8 cellular contexts compared by ENCODE assay signal in the genomic region with DNA sequence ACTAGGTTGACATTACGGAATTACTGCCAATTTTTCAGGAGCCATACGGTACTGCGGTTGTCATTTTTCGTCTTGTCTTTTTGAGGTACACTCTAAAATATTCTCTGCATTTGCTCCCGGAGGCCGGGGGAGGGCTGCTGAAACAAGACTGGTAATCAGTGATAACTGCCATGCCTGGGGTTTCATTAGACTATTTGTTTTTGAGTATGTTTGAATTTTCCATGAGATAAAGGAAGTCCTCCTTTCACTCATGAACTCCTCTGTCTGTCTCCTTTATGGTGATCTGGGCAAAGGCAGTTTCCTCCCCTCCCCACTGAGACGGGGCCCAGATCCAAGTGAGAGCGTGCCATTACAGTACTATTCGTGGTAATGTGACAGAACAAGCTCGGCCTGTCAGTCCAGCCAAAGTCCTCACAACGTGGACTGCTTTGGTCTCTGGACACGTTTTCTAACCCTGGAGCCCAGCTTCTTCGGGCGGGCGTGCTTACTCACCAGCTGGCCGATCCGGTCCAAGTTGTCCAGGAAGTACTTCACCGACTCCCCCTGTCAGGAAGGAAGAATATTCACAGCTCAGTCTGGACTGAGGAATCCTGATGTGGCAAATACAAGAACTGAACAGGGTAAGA. TPM values are rescaled to one million over a fixed set of nuclear protein-coding genes. Genes with fewer than 3 reads are reported as not detected.
DNase-seq lines count a peak whose midpoint lies in the region; ATAC-seq and TF ChIP-seq lines count a peak whose summit lies in the region.

No MANE protein-coding gene starts in this region.

- H4K5ac ChIP-seq in mesendoderm (ENCODE audit: low read length): no peak overlapping the region

- H2BK120ac ChIP-seq in mesenchymal stem cell (ENCODE audit: low read depth, low read length) (no peak overlapping the region), mesendoderm (ENCODE audit: low read depth, low read length) (no peak overlapping the region)

- H3K4ac ChIP-seq in mesenchymal stem cell (ENCODE audit: low read depth in 1 of 2, low read length in 2 of 2): no peak overlapping the region
- no peak overlapping the region for H3K4ac ChIP-seq in mesendoderm (ENCODE audit: low read depth, low read length)

- POLR2A ChIA-PET in MCF 10A (lab: Yijun Ruan, JAX): interaction anchor here (0.6 kb wide), 1 partner anchor 28 kb away, joined by 3 read pairs; no protein-coding TSS in a partner anchor

- TF ChIP-seq POLR2A in breast epithelium (IDR thresholded peaks at IDR 0.05): no peak

- H2BK5ac ChIP-seq in mesenchymal stem cell (ENCODE audit: low read depth, low read length, poor library complexity, severe bottlenecking): no peak overlapping the region
- H2BK5ac ChIP-seq in mesendoderm (ENCODE audit: low read length): no peak overlapping the region

- no peaks in the 10 kb centered on the region for H3K9me3 Mint-ChIP-seq in MCF 10A (ENCODE audit: unreplicated experiment)

- H3K4me1 ChIP-seq in breast epithelium (no peaks in the 10 kb centered on the region), colonic mucosa (no peaks in the 10 kb centered on the region), mesenchymal stem cell (ENCODE audit: control insufficient read depth, insufficient read depth, low read depth, low read length) (peaks cover 21% of the 10 kb centered on the region), aorta (ENCODE audit: control insufficient read depth in 1 of 2, insufficient read depth in 2 of 2, low read length in 2 of 2) (no peaks in the 10 kb centered on the region), mesendoderm (ENCODE audit: control insufficient read depth, low read depth, low read length) (peaks cover 3% of the 10 kb centered on the region), SJCRH30 (no peaks in the 10 kb centered on the region)

- H3K27ac ChIP-seq in breast epithelium (peak overlapping the region; percentile 4 to 49), colonic mucosa (peak overlapping the region; percentile 49), mesenchymal stem cell (ENCODE audit: low read length, poor library complexity, severe bottlenecking) (no peak overlapping the region), aorta (ENCODE audit: low read depth in 1 of 2, low read length in 2 of 2) (no peak overlapping the region), mesendoderm (ENCODE audit: low read depth, low read length) (no peak overlapping the region), SJCRH30 (no peak overlapping the region)

- H2BK12ac ChIP-seq in mesenchymal stem cell (ENCODE audit: low read length in 2 of 2): no peak overlapping the region

- H3K14ac ChIP-seq in mesenchymal stem cell (ENCODE audit: low read length in 2 of 2): no peak overlapping the region

- H3K4me1 Mint-ChIP-seq in MCF 10A (ENCODE audit: insufficient read depth, unreplicated experiment): no peaks in the 10 kb centered on the region

- H2AFZ ChIP-seq in mesenchymal stem cell (ENCODE audit: low read depth, low read length): no peak overlapping the region

- no peak overlapping the region for H4K91ac ChIP-seq in mesenchymal stem cell (ENCODE audit: low read length)

- 71% methylated on average over 18 of the region's 18 CpGs for WGBS in mesenchymal stem cell
- WGBS in aorta, 2 donors: 33 to 36% methylated on average over 18 of the region's 18 CpGs
- WGBS in mesendoderm (ENCODE audit: extremely low coverage, insufficient coverage, low lambda C conversion rate): no CpG with 5 or more reads among the region's 18 CpGs

- no peak overlapping the region for H3K56ac ChIP-seq in mesendoderm (ENCODE audit: low read length)

- BruUV-seq in MCF 10A (replicated peaks; lab: Mats Ljungman, UMichigan): no TSS peak

- DNase-seq in breast epithelium (ENCODE audit: low spot score in 2 of 2): peak; percentile 71 to 79
- DNase-seq in MCF 10A (ENCODE audit: unreplicated experiment): no peak
- DNase-seq in colonic mucosa: peak; percentile 46
- peak; percentile 49 for DNase-seq in mesenchymal stem cell
- DNase-seq in aorta: peak in 1 of 2 donors; percentile 77
- DNase-seq in mesendoderm: no peak
- no peak for DNase-seq in SJCRH30
- DNase-seq in NCI-H1436 (lab: John Stamatoyannopoulos, UW): no peak

- H3K79me1 ChIP-seq in mesenchymal stem cell (replicated peaks; ENCODE audit: low read length, poor library complexity, severe bottlenecking): peaks cover 34% of the 10 kb centered on the region
- peaks cover 26% of the 10 kb centered on the region for H3K79me1 ChIP-seq in mesendoderm (ENCODE audit: low read length)

- H3K23ac ChIP-seq in mesenchymal stem cell (ENCODE audit: low read length in 2 of 2) (no peak overlapping the region), mesendoderm (ENCODE audit: low read length) (no peak overlapping the region)

- H3K4me3 Mint-ChIP-seq in MCF 10A (ENCODE audit: unreplicated experiment): no peak overlapping the region

- no peaks in the 10 kb centered on the region for H3K36me3 ChIP-seq in breast epithelium
- H3K36me3 ChIP-seq in colonic mucosa: no peaks in the 10 kb centered on the region
- H3K36me3 ChIP-seq in mesenchymal stem cell (ENCODE audit: control insufficient read depth in 1 of 2, insufficient read depth in 2 of 2, low read depth in 1 of 2, low read length in 2 of 2): peaks cover 36 to 43% of the 10 kb centered on the region in 2 experiments
- H3K36me3 ChIP-seq in aorta (ENCODE audit: control insufficient read depth in 1 of 2, insufficient read depth in 2 of 2, low read length in 1 of 2): no peaks in the 10 kb centered on the region
- peaks cover 2% of the 10 kb centered on the region for H3K36me3 ChIP-seq in mesendoderm (ENCODE audit: control insufficient read depth, insufficient read depth, low read length)
- peaks cover 4% of the 10 kb centered on the region for H3K36me3 ChIP-seq in SJCRH30

- peaks cover 37% of the 10 kb centered on the region for H3K36me3 Mint-ChIP-seq in MCF 10A (ENCODE audit: insufficient read depth, unreplicated experiment)

- H3K4me2 ChIP-seq in mesenchymal stem cell (ENCODE audit: low read length, poor library complexity, severe bottlenecking) (no peak overlapping the region), mesendoderm (ENCODE audit: low read length) (no peak overlapping the region)

- no peak overlapping the region for H2AK5ac ChIP-seq in mesenchymal stem cell (ENCODE audit: low read length, severe bottlenecking)
- H2AK5ac ChIP-seq in mesendoderm (ENCODE audit: low read length): no peak overlapping the region

- intact Hi-C loops in breast epithelium (cut with DNase I; ENCODE audit: low total_unique reads) (no loop called here), MCF 10A (cut with micrococcal nuclease) (no loop called here), colonic mucosa (cut with DNase I) (no loop called here), aorta (cut with DNase I) (no loop called here)

- peak; percentile 69 for ATAC-seq in aorta (ENCODE audit: low FRiP score)

- H3K9me3 ChIP-seq in breast epithelium (no peaks in the 10 kb centered on the region), colonic mucosa (no peaks in the 10 kb centered on the region), mesenchymal stem cell (ENCODE audit: control insufficient read depth, low read length) (peaks cover 10% of the 10 kb centered on the region), aorta (ENCODE audit: control insufficient read depth, low read length) (no peaks in the 10 kb centered on the region), SJCRH30 (replicated peaks) (no peaks in the 10 kb centered on the region)

- H3K18ac ChIP-seq in mesenchymal stem cell (ENCODE audit: low read depth in 1 of 2, low read length in 2 of 2) (no peak overlapping the region), mesendoderm (ENCODE audit: low read length) (no peak overlapping the region)

- H3K4me3 ChIP-seq in breast epithelium (no peak overlapping the region), colonic mucosa (no peak overlapping the region), mesenchymal stem cell (ENCODE audit: insufficient read depth in 1 of 2, low read depth in 1 of 2, low read length in 2 of 2) (peak overlapping the region in 1 of 2 experiments; percentile 59), aorta (ENCODE audit: low read length in 2 of 2) (no peak overlapping the region), mesendoderm (ENCODE audit: low read length) (no peak overlapping the region), SJCRH30 (no peak overlapping the region)

- H4K8ac ChIP-seq in mesenchymal stem cell (ENCODE audit: low read length) (no peak overlapping the region), mesendoderm (ENCODE audit: low read depth, low read length) (no peak overlapping the region)

- H3K79me2 ChIP-seq in mesendoderm (ENCODE audit: control insufficient read depth, insufficient read depth, low read length): peaks cover 10% of the 10 kb centered on the region

- H3K9ac ChIP-seq in colonic mucosa (ENCODE audit: low read depth in 2 of 2, low read length in 2 of 2) (no peak overlapping the region), mesenchymal stem cell (ENCODE audit: low read length) (peak overlapping the region; percentile 69), mesendoderm (ENCODE audit: low read length) (no peak overlapping the region)

- H2BK15ac ChIP-seq in mesenchymal stem cell (ENCODE audit: low read depth, poor library complexity, severe bottlenecking) (no peak overlapping the region), mesendoderm (replicated peaks; ENCODE audit: low read depth) (no peak overlapping the region)

- no peak overlapping the region for H3K27ac Mint-ChIP-seq in MCF 10A (ENCODE audit: low read depth, unreplicated experiment)

- TF ChIP-seq CTCF in breast epithelium (IDR thresholded peaks at IDR 0.05): no peak
- TF ChIP-seq CTCF in MCF 10A (IDR thresholded peaks at IDR 0.05; ENCODE audit: unreplicated experiment): no peak
- TF ChIP-seq CTCF in colonic mucosa (IDR thresholded peaks at IDR 0.05): no peak

- H3K27me3 Mint-ChIP-seq in MCF 10A (ENCODE audit: insufficient read depth, unreplicated experiment): no peaks in the 10 kb centered on the region

- H3K27me3 ChIP-seq in breast epithelium (no peaks in the 10 kb centered on the region), colonic mucosa (no peaks in the 10 kb centered on the region), mesenchymal stem cell (ENCODE audit: control insufficient read depth in 1 of 2, insufficient read depth in 1 of 2, low read length in 2 of 2) (no peaks in the 10 kb centered on the region), aorta (ENCODE audit: control insufficient read depth in 1 of 2, insufficient read depth in 2 of 2, low read length in 1 of 2) (no peaks in the 10 kb centered on the region), mesendoderm (ENCODE audit: insufficient read depth, low read length, poor library complexity) (no peaks in the 10 kb centered on the region), SJCRH30 (no peaks in the 10 kb centered on the region)

- CTCF ChIA-PET in MCF 10A (lab: Yijun Ruan, JAX): interaction anchor here (0.6 to 1.2 kb wide), 3 partner anchors 28 to 132 kb away, joined by 3 to 4 read pairs (median 3); no protein-coding TSS in a partner anchor

RNA-seq across cellular contexts. Expression of a gene that starts 45.1 kb away (rescaled TPM):
- total RNA-seq in breast epithelium (under 1 TPM; 0.16 to 0.88 (median 0.33) TPM), MCF 10A (2022) (not detected in 2 replicates), colonic mucosa (under 1 TPM in 1 of 2 donors, not detected in 1; 0.08 TPM), aorta (1 to 10 TPM; 1.1 to 2.0 TPM)
- 0.06 TPM for polyA plus RNA-seq in mesenchymal stem cell (2013, experiment 1 of 2)
- 0.07 TPM for polyA plus RNA-seq in mesenchymal stem cell (2013, experiment 2 of 2)
- under 1 TPM in 1 of 2 donors, not detected in 1; 0.13 TPM for polyA plus RNA-seq in aorta
- 0.28 TPM for polyA plus RNA-seq in mesendoderm (2013, experiment 1 of 2)
- polyA plus RNA-seq in mesendoderm (2013, experiment 2 of 2): 0.34 TPM
- 0.02 and 0.05 TPM in 2 replicates for total RNA-seq in SJCRH30 (2014; rRNA removed; shearing (Covaris generic))

Comparison
In these comparisons a context has a peak if more than half of its experiments do, and no peak if none do; other contexts are left out.
1. DNase-seq: peak in breast epithelium (2 of 2), colonic mucosa (single experiment) and mesenchymal stem cell (single experiment); none in MCF 10A (single experiment), mesendoderm (single experiment), SJCRH30 (0 of 2) and NCI-H1436 (single experiment).
2. H3K27ac ChIP-seq: peak in breast epithelium (2 of 2) and colonic mucosa (single experiment); none in mesenchymal stem cell (single experiment), aorta (0 of 2), mesendoderm (single experiment) and SJCRH30 (single experiment).